In the genomic region with DNA sequence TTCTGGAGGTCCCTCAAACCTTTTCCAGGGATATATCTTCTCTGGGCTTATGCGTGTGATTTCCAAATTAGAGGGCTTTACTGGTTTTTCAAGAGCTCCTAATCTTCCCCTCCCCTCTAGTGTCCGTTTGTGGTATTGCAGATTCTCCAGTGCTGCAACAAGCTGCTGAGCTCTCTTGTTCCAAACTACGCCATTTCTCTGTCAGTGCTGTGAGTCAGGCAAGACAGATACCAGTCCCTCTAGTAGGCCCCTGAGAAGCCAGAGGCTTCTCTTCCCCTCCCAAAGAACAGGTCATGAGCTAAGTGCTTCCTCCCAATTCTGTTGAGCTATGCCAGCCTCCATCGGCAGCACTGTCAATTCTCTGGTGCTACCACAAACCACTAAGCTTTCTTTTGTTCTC, we compare ENCODE assay signal across 8 cellular contexts.
DNase-seq lines count a peak whose midpoint lies in the region; ATAC-seq and TF ChIP-seq lines count a peak whose summit lies in the region.

No MANE protein-coding gene starts in this region.

- H3K36me3 ChIP-seq in tibial artery = no peaks in the 10 kb centered on the region

- H3K4me1 ChIP-seq in tibial artery = no peaks in the 10 kb centered on the region

- H3K27me3 ChIP-seq in dorsolateral prefrontal cortex = no peaks in the 10 kb centered on the region
- no peaks in the 10 kb centered on the region for H3K27me3 ChIP-seq in tibial artery

- ATAC-seq in HG03571 (IDR thresholded peaks at IDR 0.05; ENCODE audit: unreplicated experiment) = no peak

- intact Hi-C loops in dorsolateral prefrontal cortex (cut with DNase I) (no loop called here), tibial artery (cut with DNase I; ENCODE audit: low total_unique reads) (no loop called here)

- H3K27ac ChIP-seq in dorsolateral prefrontal cortex = no peak overlapping the region
- no peak overlapping the region for H3K27ac ChIP-seq in tibial artery

- DNase-seq in SIG-M5 treated with dmso at 0.1 percent for 504 hours (lab: John Stamatoyannopoulos, UW; ENCODE audit: unreplicated experiment) = peak; percentile 52
- DNase-seq in SIG-M5 (lab: John Stamatoyannopoulos, UW) = no peak
- DNase-seq in NCI-H1694 treated with DMSO at 0.1 percent for 48 hours (lab: John Stamatoyannopoulos, UW) = peak; percentile 28
- DNase-seq in activated CD4-positive, CD25-positive, alpha-beta regulatory T cell treated with anti-CD3 and anti-CD28 coated beads, Interleukin-2, amount 50 U/mL, for 16 hours (ENCODE audit: low read depth, low spot score) = peak; percentile 32
- DNase-seq in dorsolateral prefrontal cortex = no peak
- DNase-seq in myocyte (ENCODE audit: low read depth) = peak; percentile 76
- DNase-seq in tibial artery = peak in 1 of 2 donors; percentile 55

- H3K9me3 ChIP-seq in tibial artery = peaks cover 0 to 6% (median 0%) of the 10 kb centered on the region in 3 donors

- H3K4me3 ChIP-seq in dorsolateral prefrontal cortex = no peak overlapping the region
- H3K4me3 ChIP-seq in tibial artery = no peak overlapping the region

- TF ChIP-seq CTCF in dorsolateral prefrontal cortex (IDR thresholded peaks at IDR 0.05 in 54 of 56, conservative IDR thresholded peaks at IDR 0.05 in 2 of 56; ENCODE audit: low read depth in 1 of 56, partially characterized antibody in 56 of 56) (peak in 55 of 56 donors; percentile 31 to 65 (median 52)), tibial artery (IDR thresholded peaks at IDR 0.05) (peak; percentile 62 to 71)

Comparison
In these comparisons a context has a peak if more than half of its experiments do, and no peak if none do; other contexts are left out.
1. DNase-seq: peak in SIG-M5 treated with dmso at 0.1 percent for 504 hours (single experiment), NCI-H1694 treated with DMSO at 0.1 percent for 48 hours (single experiment), activated CD4-positive, CD25-positive, alpha-beta regulatory T cell treated with anti-CD3 and anti-CD28 coated beads, Interleukin-2, amount 50 U/mL, for 16 hours (single experiment) and myocyte (single experiment); none in SIG-M5 (single experiment) and dorsolateral prefrontal cortex (0 of 10).